Comparison of ENCODE assay signal across 20 cellular contexts in the genomic region with DNA sequence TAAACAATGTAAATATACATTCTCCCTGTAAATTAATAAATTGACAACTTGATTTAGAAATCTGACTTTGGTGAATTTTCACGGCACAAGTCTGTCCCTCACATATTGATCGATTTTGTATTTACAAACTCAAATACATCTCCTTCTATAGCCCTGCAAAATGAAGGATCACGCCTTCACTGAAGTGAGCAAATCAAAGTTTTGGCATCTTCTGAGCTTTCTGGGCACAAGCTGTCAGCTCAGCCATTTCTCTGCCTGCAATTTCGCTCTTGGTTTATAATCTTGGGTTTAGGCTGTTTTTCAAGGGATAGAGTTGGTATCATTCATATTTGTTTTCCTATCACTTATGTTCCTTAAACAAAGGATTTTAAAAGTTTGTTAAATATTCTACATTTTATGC. TPM values are rescaled to one million over a fixed set of nuclear protein-coding genes. Genes with fewer than 3 reads are reported as not detected.
DNase-seq lines count a peak whose midpoint lies in the region; ATAC-seq lines count a peak whose summit lies in the region.
"Had no signal": no experiment of that assay in that cellular context is flagged by ENCODE, and none has a peak within 500 bp of the region (broad histone marks: within the 10 kb centered on the region; RNA-seq: fewer than 3 reads in every experiment).

No MANE protein-coding gene starts in this region.

- no peak for ATAC-seq in GM19324 (IDR thresholded peaks at IDR 0.05; ENCODE audit: low FRiP score, unreplicated experiment)
- no peak for ATAC-seq in GM18861 (IDR thresholded peaks at IDR 0.05; ENCODE audit: unreplicated experiment)
- ATAC-seq in left lobe of liver: no peak
- ATAC-seq: GM12878, GM23338, K562 had no signal

- DNase-seq in NCI-H1694 treated with DMSO at 0.1 percent for 48 hours (lab: John Stamatoyannopoulos, UW) (peak; percentile 77), NCI-H446 (lab: John Stamatoyannopoulos, UW) (peak; percentile 80 to 90), cerebellar cortex (ENCODE audit: low spot score) (peak; percentile 89), DMS53 treated with DMSO at 0.1 percent for 48 hours (lab: John Stamatoyannopoulos, UW; ENCODE audit: unreplicated experiment) (no peak), left lobe of liver (ENCODE audit: low spot score) (no peak)
- DNase-seq: ACHN; BE2C; CD4-positive, CD25-positive, alpha-beta regulatory T cell; CD8-positive, alpha-beta memory T cell; COR-L47; DMS153; DMS79 treated with DMSO at 0.1 percent for 48 hours; HCEC 1CT; IMR-90 had no signal

RNA-seq across cellular contexts. Expression of gene ANP32E, which starts 25.8 kb away (rescaled TPM):
- 12.9 TPM for total RNA-seq in left lobe of liver

RNA-seq across cellular contexts. Expression of gene CA14, which starts 47.5 kb away (rescaled TPM):
- total RNA-seq in left lobe of liver: 5.6 TPM
- total RNA-seq: CD4-positive, CD25-positive, alpha-beta regulatory T cell; CD8-positive, alpha-beta memory T cell; GM12878; HT-29; IMR-90 had no signal

RNA-seq across cellular contexts. Expression of gene APH1A, which starts 58.7 kb away (rescaled TPM):
- total RNA-seq in left lobe of liver: 88.5 TPM

Comparison
In these comparisons a context has a peak if more than half of its experiments do, and no peak if none do; other contexts are left out.
1. DNase-seq: peak in NCI-H1694 treated with DMSO at 0.1 percent for 48 hours (single experiment), NCI-H446 (2 of 2) and cerebellar cortex (single experiment); none in DMS53 treated with DMSO at 0.1 percent for 48 hours (single experiment) and left lobe of liver (single experiment).